25 cellular contexts compared by ENCODE assay signal in genomic region chr18:12574494-12575185, GRCh38.
A peak's percentile ranks its signal among the peaks of the same experiment; 100 is the strongest.
DNase-seq lines count a peak whose midpoint lies in the region; ATAC-seq, FAIRE-seq and TF ChIP-seq lines count a peak whose summit lies in the region.
"Had no signal": no experiment of that assay in that cellular context is flagged by ENCODE, and none has a peak within 500 bp of the region (broad histone marks: within the 10 kb centered on the region; RNA-seq: fewer than 3 reads in every experiment).

No MANE protein-coding gene starts in this region.

- no peaks in the 10 kb centered on the region; the same call in 2 of the 3 replicates for H3K9me3 ChIP-seq in A549
- H3K9me3 ChIP-seq in right lobe of liver, result no peaks in the 10 kb centered on the region
- H3K9me3 ChIP-seq: ovary, thoracic aorta had no signal

- no peaks in the 10 kb centered on the region for H3K36me3 ChIP-seq in right lobe of liver
- H3K36me3 ChIP-seq: ascending aorta, ovary, thoracic aorta had no signal

- peaks cover 4% of the 10 kb centered on the region for H3K36me3 Mint-ChIP-seq in Calu3 (ENCODE audit: insufficient read depth, unreplicated experiment)
- no peaks in the 10 kb centered on the region for H3K36me3 Mint-ChIP-seq in WTC11
- H3K36me3 Mint-ChIP-seq: activated naive CD8-positive, alpha-beta T cell; naive thymus-derived CD8-positive, alpha-beta T cell had no signal

- peak in 1 of 2 experiments; percentile 63; a peak in 4 of 6 replicates for ATAC-seq in A549
- ATAC-seq in WTC11, result no peak
- ATAC-seq in right lobe of liver, result peak; percentile 70 to 88 (median 80)
- no peak for ATAC-seq in GM21390 (IDR thresholded peaks at IDR 0.05; ENCODE audit: unreplicated experiment)
- no peak for ATAC-seq in HG03095 (IDR thresholded peaks at IDR 0.05; ENCODE audit: unreplicated experiment)
- ATAC-seq: activated CD8-positive, alpha-beta T cell treated with anti-CD3 and anti-CD28 coated beads for 36 hours; naive thymus-derived CD8-positive, alpha-beta T cell; Right ventricle myocardium inferior; sciatic nerve; stimulated activated naive CD8-positive, alpha-beta T cell treated with anti-CD3 and anti-CD28 coated beads, Interleukin-15, Interleukin-2, amounts not matched to agents 100 U/mL and 50 U/mL, for 24 hours had no signal

- CTCF ChIA-PET in A549 (lab: Yijun Ruan, JAX) (no interaction called here), Calu3 (lab: Charles Lee) (interaction anchor here (0.7 to 1.0 kb wide), 2 partner anchors 9 to 35 kb away, joined by 3 read pairs; no protein-coding TSS in a partner anchor), WTC11 (lab: Charles Lee) (interaction anchor here (0.8 kb wide), 1 partner anchor 32 kb away, joined by 3 read pairs; no protein-coding TSS in a partner anchor)

- no TSS peak for BruUV-seq in Calu3 (replicated peaks; lab: Mats Ljungman, UMichigan)

- peaks cover 14% of the 10 kb centered on the region for H3K4me1 ChIP-seq in A549
- peaks cover 0 to 7% (median 0%) of the 10 kb centered on the region in 4 donors for H3K4me1 ChIP-seq in right lobe of liver
- H3K4me1 ChIP-seq: ascending aorta had no signal

- H3K4me1 Mint-ChIP-seq in Calu3 (ENCODE audit: low read depth, unreplicated experiment) (peaks cover 41% of the 10 kb centered on the region), WTC11 (no peaks in the 10 kb centered on the region)
- H3K4me1 Mint-ChIP-seq: central memory CD8-positive, alpha-beta T cell; naive thymus-derived CD8-positive, alpha-beta T cell had no signal

- no peak for TF ChIP-seq POLR2A in A549 (IDR thresholded peaks at IDR 0.05; ENCODE audit: low read length)
- TF ChIP-seq POLR2A in right lobe of liver (IDR thresholded peaks at IDR 0.05), result no peak
- TF ChIP-seq POLR2A in GM12892 (IDR thresholded peaks at IDR 0.05; ENCODE audit: low read depth, low read length), result no peak

- TF ChIP-seq EP300 in A549 (IDR thresholded peaks at IDR 0.05), result no peak

- H3K27me3 ChIP-seq in right lobe of liver, result no peaks in the 10 kb centered on the region
- H3K27me3 ChIP-seq: ascending aorta, ovary had no signal

- TF ChIP-seq CTCF in A549 (IDR thresholded peaks at IDR 0.05) (no peak), Calu3 (IDR thresholded peaks at IDR 0.05; ENCODE audit: unreplicated experiment) (no peak), WTC11 (IDR thresholded peaks at IDR 0.05) (no peak), right lobe of liver (IDR thresholded peaks at IDR 0.05) (no peak)

- WGBS in A549 (ENCODE audit: missing lambda C conversion rate), result 19% methylated on average over 2 of the region's 2 CpGs
- 18% methylated on average over 2 of the region's 2 CpGs for WGBS in right lobe of liver (ENCODE audit: insufficient coverage, low coverage, low lambda C conversion rate, missing lambda C conversion rate)

- POLR2A ChIA-PET in A549 (lab: Yijun Ruan, JAX), result no interaction called here
- POLR2A ChIA-PET in WTC11 (lab: Charles Lee), result no interaction called here

- H3K27ac ChIP-seq in A549, result peak overlapping the region in 1 of 2 experiments; percentile 52; a peak in 2 of 6 replicates
- no peak overlapping the region for H3K27ac ChIP-seq in right lobe of liver
- H3K27ac ChIP-seq: ascending aorta, epithelial cell of prostate, ovary, thoracic aorta had no signal

- no peak for FAIRE-seq in A549 (lab: Jason Lieb, UNC)
- no peak for FAIRE-seq in GM12892 (lab: Jason Lieb, UNC)

- DNase-seq in A549 (ENCODE audit: low read depth in 1 of 2, low spot score in 1 of 2) (no peak), Calu3 (no peak), WTC11 (ENCODE audit: low spot score) (no peak), right lobe of liver (no peak), GM12892 (ENCODE audit: insufficient read length) (no peak)
- DNase-seq: activated CD4-positive, CD25-positive, alpha-beta regulatory T cell treated with anti-CD3 and anti-CD28 coated beads, Interleukin-2, amount 50 U/mL, for 72 hours; activated CD8-positive, alpha-beta T cell treated with anti-CD3 and anti-CD28 coated beads for 36 hours; HFFc6; KBM-7; MV-4-11; naive thymus-derived CD8-positive, alpha-beta T cell; NCI-H187 treated with DMSO at 0.1 percent for 48 hours; NCI-H226; OCI-M1; ovary; stimulated activated naive CD8-positive, alpha-beta T cell treated with anti-CD3 and anti-CD28 coated beads, Interleukin-15, Interleukin-2, amounts not matched to agents 100 U/mL and 50 U/mL, for 24 hours had no signal

- TF ChIP-seq RAD21 in A549 (conservative IDR thresholded peaks at IDR 0.05 in 1 of 2, IDR thresholded peaks at IDR 0.05 in 1 of 2), result no peak

- H3K9me3 Mint-ChIP-seq in Calu3 (ENCODE audit: low read depth, unreplicated experiment), result no peaks in the 10 kb centered on the region
- peaks cover 5% of the 10 kb centered on the region for H3K9me3 Mint-ChIP-seq in WTC11
- H3K9me3 Mint-ChIP-seq: activated CD8-positive, alpha-beta T cell treated with anti-CD3 and anti-CD28 coated beads for 36 hours; central memory CD8-positive, alpha-beta T cell; HFFc6 had no signal

- peak overlapping the region; percentile 0 for H3K4me3 Mint-ChIP-seq in Calu3 (ENCODE audit: low read depth, unreplicated experiment)
- H3K4me3 Mint-ChIP-seq in WTC11, result no peak overlapping the region
- H3K4me3 Mint-ChIP-seq: activated CD8-positive, alpha-beta T cell treated with anti-CD3 and anti-CD28 coated beads for 36 hours; activated naive CD8-positive, alpha-beta T cell; central memory CD8-positive, alpha-beta T cell; HFFc6; naive thymus-derived CD8-positive, alpha-beta T cell had no signal

- H3K27ac Mint-ChIP-seq in Calu3 (ENCODE audit: unreplicated experiment) (peak overlapping the region; percentile 14), WTC11 (peak overlapping the region; percentile 4)
- H3K27ac Mint-ChIP-seq: activated CD8-positive, alpha-beta T cell treated with anti-CD3 and anti-CD28 coated beads for 36 hours; activated naive CD8-positive, alpha-beta T cell; HFFc6 had no signal

- intact Hi-C loops in Calu3 (cut with micrococcal nuclease; ENCODE audit: unreplicated experiment), result no loop called here
- intact Hi-C loops in right lobe of liver (cut with DNase I), result no loop called here

- peak overlapping the region; percentile 47 for H3K4me2 ChIP-seq in A549

- H3K4me3 ChIP-seq in A549 (no peak overlapping the region), right lobe of liver (no peak overlapping the region)
- H3K4me3 ChIP-seq: ascending aorta, ovary, thoracic aorta had no signal

- H3K27me3 Mint-ChIP-seq in Calu3 (ENCODE audit: unreplicated experiment), result no peaks in the 10 kb centered on the region
- no peaks in the 10 kb centered on the region for H3K27me3 Mint-ChIP-seq in WTC11 (ENCODE audit: low read depth)
- H3K27me3 Mint-ChIP-seq: activated naive CD8-positive, alpha-beta T cell; central memory CD8-positive, alpha-beta T cell had no signal

TF ChIP-seq in A549, 52 proteins besides CTCF, POLR2A, EP300 and RAD21 (continues in another document):
- TF ChIP-seq HOXA7 (CRISPR knock-in tag; IDR thresholded peaks at IDR 0.05), result no peak
- no peak for TF ChIP-seq HES2 (IDR thresholded peaks at IDR 0.05)
- TF ChIP-seq TP53 (CRISPR knock-in tag; IDR thresholded peaks at IDR 0.05), result no peak
- TF ChIP-seq HDAC2 (IDR thresholded peaks at IDR 0.05), result no peak
- TF ChIP-seq MYC (IDR thresholded peaks at IDR 0.05; ENCODE audit: borderline replicate concordance, low read length), result no peak
- no peak for TF ChIP-seq JUN (IDR thresholded peaks at IDR 0.05)

TF ChIP-seq in WTC11, 78 proteins besides CTCF, POLR2A, EP300 and RAD21:
- no peak for TF ChIP-seq ZNF232 (CRISPR knock-in tag; IDR thresholded peaks at IDR 0.05)
- no peak for TF ChIP-seq AFF4 (CRISPR knock-in tag; IDR thresholded peaks at IDR 0.05; ENCODE audit: borderline replicate concordance)
- no peak for TF ChIP-seq ZNF317 (CRISPR knock-in tag; IDR thresholded peaks at IDR 0.05; ENCODE audit: borderline replicate concordance, low read depth)
- TF ChIP-seq ATF1 (CRISPR knock-in tag; IDR thresholded peaks at IDR 0.05), result no peak
- no peak for TF ChIP-seq E2F5 (CRISPR knock-in tag; IDR thresholded peaks at IDR 0.05)

Comparison
In these comparisons a context has a peak if more than half of its experiments do, and no peak if none do; other contexts are left out.
1. ATAC-seq: peak in right lobe of liver (4 of 4); none in WTC11 (single experiment), GM21390 (single experiment) and HG03095 (single experiment).